29 cellular contexts compared by ENCODE assay signal in genomic region chr2:150392614-150393013, GRCh38.
"Had no signal": no experiment of that assay in that cellular context is flagged by ENCODE, and none has a peak within 500 bp of the region (broad histone marks: within the 10 kb centered on the region; RNA-seq: fewer than 3 reads in every experiment).

No MANE protein-coding gene starts in this region.

- H3K27ac ChIP-seq: body of pancreas, VCaP had no signal

- H3K27ac Mint-ChIP-seq: activated B cell treated with CpG ODN at 0.5 μM for 24 hours; activated CD8-positive, alpha-beta T cell treated with anti-CD3 and anti-CD28 coated beads for 36 hours; activated naive CD8-positive, alpha-beta T cell treated with anti-CD3 and anti-CD28 coated beads, Interleukin-2, amount 10 ng/mL, durations not matched to agents 7 days and 5 days; activated T-cell treated with anti-CD3 and anti-CD28 coated beads, Interleukin-2, amount 50 U/mL, for 24 hours; activated T-helper 2 cell treated with anti-CD3 and anti-CD28 coated beads, Interferon-gamma antibody, Interleukin-2, Interleukin-4, amounts not matched to agents 10 μg/mL and 5 μg/mL and 100 μg/mL, durations not matched to agents 14 hours and 24 hours and 36 hours; IgD-negative memory B cell had no signal

- H3K4me1 ChIP-seq: body of pancreas had no signal

- H3K9me3 ChIP-seq: body of pancreas, MG63 had no signal

- H3K27me3 ChIP-seq: body of pancreas, MG63 had no signal

- H3K36me3 ChIP-seq: MG63 had no signal

- H3K4me3 ChIP-seq: body of pancreas, MG63 had no signal

- H3K9me3 Mint-ChIP-seq: activated CD8-positive, alpha-beta T cell treated with anti-CD3 and anti-CD28 coated beads for 36 hours; activated naive CD8-positive, alpha-beta T cell treated with anti-CD3 and anti-CD28 coated beads, Interleukin-2, amount 10 ng/mL, durations not matched to agents 7 days and 5 days; activated T-cell treated with anti-CD3 and anti-CD28 coated beads, Interleukin-2, amount 50 U/mL, for 24 hours; activated T-helper 2 cell treated with anti-CD3 and anti-CD28 coated beads, Interferon-gamma antibody, Interleukin-2, Interleukin-4, amounts not matched to agents 10 μg/mL and 5 μg/mL and 100 μg/mL, durations not matched to agents 14 hours and 24 hours and 36 hours had no signal

- DNase-seq: activated B cell treated with CpG ODN at 0.5 μM for 24 hours; activated CD4-positive, alpha-beta T cell treated with anti-CD3 and anti-CD28 coated beads for 48 hours; activated CD4-positive, alpha-beta T cell treated with anti-CD3 and anti-CD28 coated beads, Interleukin-2, amount 50 U/mL, for 4 hours; activated CD4-positive, CD25-positive, alpha-beta regulatory T cell treated with anti-CD3 and anti-CD28 coated beads, Interleukin-2, amount 50 U/mL, for 72 hours; activated CD8-positive, alpha-beta T cell treated with anti-CD3 and anti-CD28 coated beads for 36 hours; activated gamma-delta T cell; activated naive CD4-positive, alpha-beta T cell treated with Interleukin-2 at 50 U/mL for 16 hours; activated naive CD8-positive, alpha-beta T cell treated with anti-CD3 and anti-CD28 coated beads, Interleukin-2, amount 10 ng/mL, durations not matched to agents 7 days and 5 days; activated T-cell treated with anti-CD3 and anti-CD28 coated beads, Interleukin-2, amount 50 U/mL, for 24 hours; body of pancreas; central memory CD4-positive, alpha-beta T cell; Kasumi-1; KBM-7; MG63; NCI-H1048; NCI-H1694; NCI-H2029; NCI-H446 treated with DMSO at 0.1 percent for 48 hours; NCI-H748 treated with DMSO at 0.1 percent for 48 hours; OCI-M1; Right ventricle myocardium superior; SW 1271; T-helper 1 cell; T-helper 2 cell; T-helper 9 cell had no signal

- H3K4me3 Mint-ChIP-seq: activated B cell treated with CpG ODN at 0.5 μM for 24 hours; activated CD8-positive, alpha-beta T cell treated with anti-CD3 and anti-CD28 coated beads for 36 hours; activated naive CD4-positive, alpha-beta T cell treated with anti-CD3 and anti-CD28 coated beads, Interleukin-2, amount 50 U/mL, for 24 hours; activated naive CD8-positive, alpha-beta T cell treated with anti-CD3 and anti-CD28 coated beads, Interleukin-2, amount 10 ng/mL, durations not matched to agents 7 days and 5 days; activated T-cell treated with anti-CD3 and anti-CD28 coated beads, Interleukin-2, amount 50 U/mL, for 24 hours; IgD-negative memory B cell had no signal

- H3K27me3 Mint-ChIP-seq: activated B cell treated with CpG ODN at 0.5 μM for 24 hours; activated CD8-positive, alpha-beta T cell treated with anti-CD3 and anti-CD28 coated beads for 36 hours; activated naive CD4-positive, alpha-beta T cell treated with anti-CD3 and anti-CD28 coated beads, Interleukin-2, amount 50 U/mL, for 24 hours; activated naive CD8-positive, alpha-beta T cell treated with anti-CD3 and anti-CD28 coated beads, Interleukin-2, amount 10 ng/mL, durations not matched to agents 7 days and 5 days; activated T-cell treated with anti-CD3 and anti-CD28 coated beads, Interleukin-2, amount 50 U/mL, for 24 hours; IgD-negative memory B cell had no signal

- H3K36me3 Mint-ChIP-seq: activated naive CD4-positive, alpha-beta T cell treated with anti-CD3 and anti-CD28 coated beads, Interleukin-2, amount 50 U/mL, for 24 hours; activated naive CD8-positive, alpha-beta T cell treated with anti-CD3 and anti-CD28 coated beads, Interleukin-2, amount 10 ng/mL, durations not matched to agents 7 days and 5 days; IgD-negative memory B cell had no signal

- H3K4me1 Mint-ChIP-seq: activated B cell treated with CpG ODN at 0.5 μM for 24 hours; activated naive CD4-positive, alpha-beta T cell treated with anti-CD3 and anti-CD28 coated beads, Interleukin-2, amount 50 U/mL, for 24 hours; activated naive CD8-positive, alpha-beta T cell treated with anti-CD3 and anti-CD28 coated beads, Interleukin-2, amount 10 ng/mL, durations not matched to agents 7 days and 5 days; IgD-negative memory B cell had no signal
